9 cellular contexts compared by ENCODE assay signal in the genomic region with DNA sequence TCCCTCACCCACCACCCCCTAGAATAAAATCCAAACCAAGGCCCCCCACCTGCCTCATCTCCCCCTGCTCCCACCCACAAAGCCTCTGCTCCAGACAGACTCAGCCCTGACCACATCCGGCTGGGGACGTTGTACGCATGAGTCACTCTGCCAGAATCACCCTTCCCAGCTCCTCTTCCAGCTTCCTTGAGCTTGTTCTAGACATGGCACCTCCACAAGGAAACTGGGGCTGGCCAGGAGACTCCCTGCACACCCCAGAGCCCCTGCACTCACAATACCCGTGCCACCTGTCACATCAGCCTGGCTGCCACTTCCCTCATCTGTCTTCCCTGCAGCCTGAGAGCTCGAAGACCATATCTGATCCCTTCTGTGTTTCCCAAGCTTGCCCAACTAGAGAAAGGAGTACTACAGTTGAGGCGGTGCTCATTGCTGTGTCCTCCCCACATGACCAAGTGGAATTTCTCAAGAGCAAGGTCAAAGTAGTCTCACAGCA. TPM values are rescaled to one million over a fixed set of nuclear protein-coding genes. Genes with fewer than 3 reads are reported as not detected.
DNase-seq lines count a peak whose midpoint lies in the region; ATAC-seq lines count a peak whose summit lies in the region.
"Had no signal": no experiment of that assay in that cellular context is flagged by ENCODE, and none has a peak within 500 bp of the region (broad histone marks: within the 10 kb centered on the region; RNA-seq: fewer than 3 reads in every experiment).

No MANE protein-coding gene starts in this region.

- no peak overlapping the region for H3K4me3 ChIP-seq in CD4-positive, CD25-positive, alpha-beta regulatory T cell (ENCODE audit: low read depth, low read length)
- no peak overlapping the region for H3K4me3 ChIP-seq in naive thymus-derived CD4-positive, alpha-beta T cell (ENCODE audit: low read length)

- no peak for DNase-seq in CD4-positive, CD25-positive, alpha-beta regulatory T cell
- DNase-seq in LHCN-M2 (ENCODE audit: low read depth) (peak; percentile 78), amniotic epithelial cell (ENCODE audit: low read depth) (peak; percentile 74), left lobe of liver (ENCODE audit: low spot score) (no peak), GM19238 (ENCODE audit: insufficient read length, low spot score) (no peak)
- no peak for DNase-seq in naive thymus-derived CD4-positive, alpha-beta T cell
- DNase-seq: activated CD4-positive, alpha-beta T cell treated with anti-CD3 and anti-CD28 coated beads, Interleukin-2, amount 50 U/mL, for 4 hours had no signal

- POLR2A ChIA-PET in naive thymus-derived CD4-positive, alpha-beta T cell (lab: Charles Lee): interaction anchor here (1.1 kb wide), 1 partner anchor 9 kb away, joined by 4 read pairs; no protein-coding TSS in a partner anchor

- peak overlapping the region; percentile 26 to 85 (median 81) for H3K27ac Mint-ChIP-seq in CD4-positive, CD25-positive, alpha-beta regulatory T cell
- peak overlapping the region; percentile 36 to 93 (median 82) for H3K27ac Mint-ChIP-seq in naive thymus-derived CD4-positive, alpha-beta T cell

- H3K4me1 Mint-ChIP-seq in CD4-positive, CD25-positive, alpha-beta regulatory T cell: peaks cover 6 to 77% (median 48%) of the 10 kb centered on the region in 4 donors
- peaks cover 50 to 88% (median 62%) of the 10 kb centered on the region in 7 donors for H3K4me1 Mint-ChIP-seq in naive thymus-derived CD4-positive, alpha-beta T cell

- H3K9me3 Mint-ChIP-seq in CD4-positive, CD25-positive, alpha-beta regulatory T cell: peaks cover 0 to 1% (median 0%) of the 10 kb centered on the region in 7 donors
- H3K9me3 Mint-ChIP-seq in naive thymus-derived CD4-positive, alpha-beta T cell: no peaks in the 10 kb centered on the region

- peak overlapping the region in 2 of 4 donors; percentile 73 to 86 for H3K4me3 Mint-ChIP-seq in CD4-positive, CD25-positive, alpha-beta regulatory T cell
- peak overlapping the region in 9 of 10 donors; percentile 10 to 67 (median 49) for H3K4me3 Mint-ChIP-seq in naive thymus-derived CD4-positive, alpha-beta T cell

- intact Hi-C loops in naive thymus-derived CD4-positive, alpha-beta T cell (cut with micrococcal nuclease): no loop called here

- peak overlapping the region; percentile 39 for H3K27ac ChIP-seq in CD4-positive, CD25-positive, alpha-beta regulatory T cell (ENCODE audit: insufficient read depth, low read length, poor library complexity, severe bottlenecking)
- H3K27ac ChIP-seq in naive thymus-derived CD4-positive, alpha-beta T cell (ENCODE audit: low read depth, low read length): peak overlapping the region; percentile 12

- CTCF ChIA-PET in naive thymus-derived CD4-positive, alpha-beta T cell (lab: Charles Lee): interaction anchor here (0.7 kb wide), 1 partner anchor 16 kb away, joined by 3 read pairs; no protein-coding TSS in a partner anchor

- peaks cover 89% of the 10 kb centered on the region for H3K36me3 ChIP-seq in CD4-positive, CD25-positive, alpha-beta regulatory T cell (ENCODE audit: control insufficient read depth, insufficient read depth, low read length)
- H3K36me3 ChIP-seq in naive thymus-derived CD4-positive, alpha-beta T cell (ENCODE audit: control insufficient read depth in 2 of 3, insufficient read depth in 3 of 3, low read length in 3 of 3): peaks cover 15 to 87% (median 22%) of the 10 kb centered on the region in 3 experiments

- H3K27me3 ChIP-seq in CD4-positive, CD25-positive, alpha-beta regulatory T cell (ENCODE audit: control insufficient read depth, insufficient read depth, low read length): no peaks in the 10 kb centered on the region
- H3K27me3 ChIP-seq in naive thymus-derived CD4-positive, alpha-beta T cell (ENCODE audit: control insufficient read depth in 2 of 2, insufficient read depth in 2 of 2, low read length in 2 of 2): no peaks in the 10 kb centered on the region

- ATAC-seq in CD4-positive, CD25-positive, alpha-beta regulatory T cell (ENCODE audit: low read depth in 2 of 2): peak; percentile 43 to 45
- peak; percentile 70 for ATAC-seq in naive thymus-derived CD4-positive, alpha-beta T cell
- ATAC-seq in GM18870 (IDR thresholded peaks at IDR 0.05; ENCODE audit: unreplicated experiment) (no peak), left lobe of liver (no peak), GM19452 (IDR thresholded peaks at IDR 0.05; ENCODE audit: unreplicated experiment) (no peak)

- H3K36me3 Mint-ChIP-seq in CD4-positive, CD25-positive, alpha-beta regulatory T cell: peaks cover 51% of the 10 kb centered on the region
- H3K36me3 Mint-ChIP-seq in naive thymus-derived CD4-positive, alpha-beta T cell: peaks cover 18 to 49% (median 42%) of the 10 kb centered on the region in 5 donors

- H3K4me1 ChIP-seq in CD4-positive, CD25-positive, alpha-beta regulatory T cell (ENCODE audit: control insufficient read depth, insufficient read depth, low read length, poor library complexity, severe bottlenecking): peaks cover 56% of the 10 kb centered on the region
- H3K4me1 ChIP-seq in naive thymus-derived CD4-positive, alpha-beta T cell (ENCODE audit: control insufficient read depth in 2 of 2, insufficient read depth in 2 of 2, low read length in 2 of 2): peaks cover 17 to 19% of the 10 kb centered on the region in 2 donors

- H3K9me3 ChIP-seq in CD4-positive, CD25-positive, alpha-beta regulatory T cell (ENCODE audit: control insufficient read depth in 2 of 2, low read length in 2 of 2): no peaks in the 10 kb centered on the region
- no peaks in the 10 kb centered on the region for H3K9me3 ChIP-seq in naive thymus-derived CD4-positive, alpha-beta T cell (ENCODE audit: control insufficient read depth in 2 of 3, low read length in 3 of 3)

- H3K27me3 Mint-ChIP-seq in CD4-positive, CD25-positive, alpha-beta regulatory T cell: no peaks in the 10 kb centered on the region
- H3K27me3 Mint-ChIP-seq in naive thymus-derived CD4-positive, alpha-beta T cell: no peaks in the 10 kb centered on the region

RNA-seq across cellular contexts. Expression of a gene that starts 9.7 kb away (rescaled TPM):
- total RNA-seq in CD4-positive, CD25-positive, alpha-beta regulatory T cell: 99.8 TPM
- 100 to 1,000 TPM; 155 to 179 (median 161) TPM for polyA plus RNA-seq in CD4-positive, CD25-positive, alpha-beta regulatory T cell
- 26.2 and 27.2 TPM in 2 replicates for total RNA-seq in LHCN-M2 (2014; rRNA removed)
- polyA plus RNA-seq in LHCN-M2 (2012): 15.2 TPM
- 100 to 1,000 TPM in 1 of 5 experiments, 10 to 100 TPM in 4; 47.9 to 104 (median 65.8) TPM for total RNA-seq in naive thymus-derived CD4-positive, alpha-beta T cell
- polyA plus RNA-seq in naive thymus-derived CD4-positive, alpha-beta T cell: 100 to 1,000 TPM; 132 to 208 TPM
- total RNA-seq in left lobe of liver: 15.0 TPM

RNA-seq across cellular contexts. Expression of a gene that starts 12.3 kb away (rescaled TPM):
- 8.8 TPM for total RNA-seq in CD4-positive, CD25-positive, alpha-beta regulatory T cell
- 1 to 10 TPM; 4.0 to 7.7 (median 5.3) TPM for polyA plus RNA-seq in CD4-positive, CD25-positive, alpha-beta regulatory T cell
- total RNA-seq in LHCN-M2 (2014; rRNA removed): 7.2 and 7.8 TPM in 2 replicates
- polyA plus RNA-seq in LHCN-M2 (2012): 7.2 TPM
- 10 to 100 TPM in 4 of 5 experiments, 1 to 10 TPM in 1; 8.6 to 25.2 (median 22.7) TPM for total RNA-seq in naive thymus-derived CD4-positive, alpha-beta T cell
- 10 to 100 TPM in 1 of 2 donors, 1 to 10 TPM in 1; 4.0 to 11.8 TPM for polyA plus RNA-seq in naive thymus-derived CD4-positive, alpha-beta T cell
- 5.3 TPM for total RNA-seq in left lobe of liver

RNA-seq across cellular contexts. Expression of a gene that starts 34.6 kb away (rescaled TPM):
- total RNA-seq in CD4-positive, CD25-positive, alpha-beta regulatory T cell: 31.3 TPM
- 10 to 100 TPM; 12.0 to 16.0 (median 12.9) TPM for polyA plus RNA-seq in CD4-positive, CD25-positive, alpha-beta regulatory T cell
- total RNA-seq in LHCN-M2 (2014; rRNA removed): 32.5 and 33.7 TPM in 2 replicates
- 42.0 TPM for polyA plus RNA-seq in LHCN-M2 (2012)
- 10 to 100 TPM; 19.6 to 52.0 (median 33.0) TPM for total RNA-seq in naive thymus-derived CD4-positive, alpha-beta T cell
- 10 to 100 TPM; 11.4 to 19.6 TPM for polyA plus RNA-seq in naive thymus-derived CD4-positive, alpha-beta T cell
- total RNA-seq in left lobe of liver: 15.1 TPM

RNA-seq across cellular contexts. Expression of a gene that starts 47.1 kb away (rescaled TPM):
- 96.4 TPM for total RNA-seq in CD4-positive, CD25-positive, alpha-beta regulatory T cell
- polyA plus RNA-seq in CD4-positive, CD25-positive, alpha-beta regulatory T cell: 1 to 10 TPM; 1.4 to 7.5 (median 2.6) TPM
- total RNA-seq in LHCN-M2 (2014; rRNA removed): 49.1 and 56.2 TPM in 2 replicates
- polyA plus RNA-seq in LHCN-M2 (2012): 46.3 TPM
- total RNA-seq in naive thymus-derived CD4-positive, alpha-beta T cell: 100 to 1,000 TPM in 1 of 5 experiments, 10 to 100 TPM in 4; 42.5 to 105 (median 51.8) TPM
- 10 to 100 TPM in 1 of 2 donors, 1 to 10 TPM in 1; 2.8 to 10.8 TPM for polyA plus RNA-seq in naive thymus-derived CD4-positive, alpha-beta T cell
- total RNA-seq in left lobe of liver: 35.9 TPM

Comparison
In these comparisons a context has a peak if more than half of its experiments do, and no peak if none do; other contexts are left out.
1. ATAC-seq: peak in CD4-positive, CD25-positive, alpha-beta regulatory T cell (2 of 2) and naive thymus-derived CD4-positive, alpha-beta T cell (single experiment); none in GM18870 (single experiment), left lobe of liver (single experiment) and GM19452 (single experiment).
2. DNase-seq: peak in LHCN-M2 (single experiment) and amniotic epithelial cell (single experiment); none in CD4-positive, CD25-positive, alpha-beta regulatory T cell (0 of 3), naive thymus-derived CD4-positive, alpha-beta T cell (0 of 9), left lobe of liver (single experiment) and GM19238 (single experiment).